Comparison of ENCODE assay signal across 8 cellular contexts in genomic region chr20:35454881-35455609, GRCh38. TPM values are rescaled to one million over a fixed set of nuclear protein-coding genes. Genes with fewer than 3 reads are reported as not detected.
DNase-seq lines count a peak whose midpoint lies in the region; ATAC-seq and TF ChIP-seq lines count a peak whose summit lies in the region.

Gene CEP250 (plus strand): TSS chr20:35455598. CDS start chr20:35462368, 6,770 bp downstream.

- CTCF ChIA-PET in mammary epithelial cell (lab: Charles Lee; ENCODE audit: low non-redundant PET), result no interaction called here

- TF ChIP-seq POLR2A in GM18951 (IDR thresholded peaks at IDR 0.05; ENCODE audit: extremely low read depth, insufficient read depth, insufficient read length), result peak; percentile 51

- TF ChIP-seq CTCF in WI38 (IDR thresholded peaks at IDR 0.05; ENCODE audit: low read depth, low read length) (no peak), mammary epithelial cell (conservative IDR thresholded peaks at IDR 0.05 in 1 of 2, IDR thresholded peaks at IDR 0.05 in 1 of 2; ENCODE audit: extremely low read depth in 1 of 2, insufficient read depth in 1 of 2, low read depth in 1 of 2, low read length in 2 of 2) (no peak)

- in situ Hi-C loops in GM18951 (cut with MboI; ENCODE audit: low sequenced_read_pairs, unreplicated experiment), result no loop called here
- in situ Hi-C loops in mammary epithelial cell (cut with MboI; ENCODE audit: low sequenced_read_pairs in 2 of 2), result loop anchor here in 1 of 2 donors (5.0 kb wide), 1 partner anchor 153 kb away; no protein-coding TSS in a partner anchor

- H3K4me1 ChIP-seq in mammary epithelial cell (ENCODE audit: insufficient read depth, low read length), result peaks cover 29% of the 10 kb centered on the region
- peaks cover 10% of the 10 kb centered on the region; the same call in 1 of the 2 replicates for H3K4me1 ChIP-seq in iPS-20b (ENCODE audit: insufficient read depth, low read length)

- no peaks in the 10 kb centered on the region for H4K20me1 ChIP-seq in mammary epithelial cell (ENCODE audit: insufficient read depth, low read length)

- H3K9ac ChIP-seq in mammary epithelial cell (ENCODE audit: insufficient read depth, low read length), result peak within 1 kb of the TSS; percentile 97
- H3K9ac ChIP-seq in iPS-20b (ENCODE audit: low read depth, low read length), result peak within 1 kb of the TSS; percentile 86

- H3K9me3 ChIP-seq in mammary epithelial cell (replicated peaks; ENCODE audit: insufficient read depth, low read length) (no peaks in the 10 kb centered on the region), iPS-20b (ENCODE audit: insufficient read depth, low read depth, low read length) (no peaks in the 10 kb centered on the region)

- H3K4me3 ChIP-seq in WI38 (ENCODE audit: low read depth, low read length), result peak within 1 kb of the TSS; percentile 72
- peak within 1 kb of the TSS; percentile 55 to 82 (median 79) for H3K4me3 ChIP-seq in mammary epithelial cell (replicated peaks in 1 of 3; ENCODE audit: insufficient read depth in 1 of 3, low read depth in 2 of 3, low read length in 3 of 3)
- H3K4me3 ChIP-seq in iPS-20b (ENCODE audit: low read length), result peak within 1 kb of the TSS; percentile 100
- H3K4me3 ChIP-seq in skin epidermis, result peak within 1 kb of the TSS; percentile 73 to 93 (median 82)

- 4% methylated on average over 9 of the region's 59 CpGs for WGBS in mammary epithelial cell (ENCODE audit: low coverage, missing lambda C conversion rate)

- H2AFZ ChIP-seq in mammary epithelial cell (ENCODE audit: low read depth, low read length), result peak within 1 kb of the TSS; percentile 94

- dilution Hi-C loops in mammary epithelial cell (cut with HindIII; ENCODE audit: low sequenced_read_pairs), result loop anchor here (5.0 kb wide), 2 partner anchors 32 to 148 kb away; no protein-coding TSS in a partner anchor

- H3K79me2 ChIP-seq in mammary epithelial cell (ENCODE audit: insufficient read depth, low read length), result peaks cover 38% of the 10 kb centered on the region

- ATAC-seq in HG03175 (IDR thresholded peaks at IDR 0.05; ENCODE audit: unreplicated experiment), result peak; percentile 91

- intact Hi-C loops in mammary epithelial cell (cut with micrococcal nuclease), result no loop called here

- H3K36me3 ChIP-seq in mammary epithelial cell (ENCODE audit: insufficient read depth, low read length), result no peaks in the 10 kb centered on the region
- peaks cover 4% of the 10 kb centered on the region; the same call in 1 of the 2 replicates for H3K36me3 ChIP-seq in iPS-20b (ENCODE audit: insufficient read depth, low read depth, low read length)

- DNase-seq in AG08395 (ENCODE audit: low spot score) (peak; percentile 98), NCI-H2227 treated with DMSO at 0.1 percent for 48 hours (lab: John Stamatoyannopoulos, UW) (peak; percentile 99), mammary epithelial cell (peak; percentile 93)

- H3K27ac ChIP-seq in mammary epithelial cell (ENCODE audit: insufficient read depth, low read depth, low read length) (peak within 1 kb of the TSS; percentile 98), iPS-20b (ENCODE audit: low read length) (peak within 1 kb of the TSS; percentile 88), skin epidermis (peak within 1 kb of the TSS in 20 of 21 experiments; percentile 87 to 99 (median 94))

- H3K27me3 ChIP-seq in mammary epithelial cell (ENCODE audit: insufficient read depth, low read length) (no peaks in the 10 kb centered on the region), iPS-20b (ENCODE audit: insufficient read depth, low read length) (no peaks in the 10 kb centered on the region)

- BruUV-seq in mammary epithelial cell (replicated peaks; lab: Mats Ljungman, UMichigan), result TSS peak; percentile 50

- H3K4me2 ChIP-seq in mammary epithelial cell (ENCODE audit: insufficient read depth, low read depth, low read length), result peak within 1 kb of the TSS; percentile 86

RNA-seq across cellular contexts. Expression of gene CEP250, which starts in this region (rescaled TPM):
- total RNA-seq in mammary epithelial cell, result 10 to 100 TPM; 19.0 to 45.5 TPM
- 6.9 TPM for polyA plus RNA-seq in mammary epithelial cell
- 86.2 TPM for polyA minus RNA-seq in mammary epithelial cell

Comparison
In these comparisons a context has a peak if more than half of its experiments do, and no peak if none do; other contexts are left out.
1. Peak in every context shown above with its lines: DNase-seq, ATAC-seq, H3K4me3 ChIP-seq and H3K27ac ChIP-seq.